ENCODE assay signal across 26 cellular contexts in the genomic region with DNA sequence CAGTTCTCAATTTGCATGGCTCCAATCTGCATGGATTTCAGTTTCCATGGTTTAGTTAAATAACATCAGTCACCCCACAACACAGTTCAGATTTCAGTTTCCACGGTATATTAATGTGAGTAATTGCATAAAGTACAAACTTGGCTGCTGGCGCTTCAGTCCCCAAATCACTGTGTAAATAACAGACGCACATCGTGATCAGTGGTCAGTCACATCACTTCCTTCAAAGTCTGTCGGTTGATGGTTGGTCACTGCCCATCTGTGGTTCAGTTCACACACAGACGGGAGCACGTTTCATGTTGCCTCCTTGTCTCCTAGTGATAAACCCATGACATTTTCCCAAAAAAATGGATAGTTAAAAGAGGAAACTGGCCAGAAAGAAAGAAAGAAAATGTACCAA.
DNase-seq lines count a peak whose midpoint lies in the region; ATAC-seq and TF ChIP-seq lines count a peak whose summit lies in the region.
"Had no signal": no experiment of that assay in that cellular context is flagged by ENCODE, and none has a peak within 500 bp of the region (broad histone marks: within the 10 kb centered on the region; RNA-seq: fewer than 3 reads in every experiment).

No MANE protein-coding gene starts in this region.

- 60% methylated on average over 3 of the region's 7 CpGs; no CpG with 5 or more reads in 1 of the 2 experiments for WGBS in IMR-90 (ENCODE audit: extremely low coverage in 2 of 2, insufficient read length in 1 of 2), 2 experiments

- no peaks in the 10 kb centered on the region for H3K9me1 ChIP-seq in IMR-90 (ENCODE audit: insufficient read depth, low read length)

- TF ChIP-seq POLR2A in IMR-90 (IDR thresholded peaks at IDR 0.05; ENCODE audit: low read depth, low read length), result no peak

- DNase-seq in IMR-90 (peak; percentile 7), NCI-H748 treated with DMSO at 0.1 percent for 48 hours (lab: John Stamatoyannopoulos, UW) (peak; percentile 34), choroid plexus epithelial cell (ENCODE audit: low read depth) (peak; percentile 16), stromal cell of bone marrow (ENCODE audit: low read depth) (peak; percentile 60), foreskin keratinocyte (no peak), T-helper 1 cell (no peak)
- DNase-seq: activated CD4-positive, alpha-beta memory T cell treated with anti-CD3 and anti-CD28 coated beads for 36 hours; activated CD4-positive, CD25-positive, alpha-beta regulatory T cell treated with anti-CD3 and anti-CD28 coated beads, Interleukin-2, amount 50 U/mL, for 72 hours; activated CD8-positive, alpha-beta memory T cell treated with anti-CD3 and anti-CD28 coated beads, Interleukin-2, amount 50 U/mL, for 4 hours; activated naive CD4-positive, alpha-beta T cell treated with anti-CD3 and anti-CD28 coated beads, Interleukin-2, amount 50 U/mL, for 16 hours; amniotic stem cell; C1 segment of cervical spinal cord; Calu3; DND-41; effector CD4-positive, alpha-beta T cell; GM23248; head of caudate nucleus; lower lobe of right lung; NCI-H2107; stimulated activated CD4-positive, alpha-beta T cell treated with anti-CD3 and anti-CD28 coated beads, Interleukin-2, amount 100 ng/mL, for 48 hours; upper lobe of right lung had no signal

- H3K27ac ChIP-seq in IMR-90 (ENCODE audit: insufficient read depth, low read length) (no peak overlapping the region), foreskin keratinocyte (no peak overlapping the region)
- H3K27ac ChIP-seq: GM23248, lower lobe of right lung, parathyroid adenoma, right atrium auricular region, suprapubic skin, upper lobe of right lung had no signal

- H2BK120ac ChIP-seq in IMR-90 (ENCODE audit: low read depth, low read length), result no peak overlapping the region

- peaks cover 2% of the 10 kb centered on the region; the same call in 1 of the 2 replicates for H3K9me3 ChIP-seq in IMR-90 (ENCODE audit: control insufficient read depth, insufficient read depth, low read length)
- H3K9me3 ChIP-seq: lower lobe of right lung, right atrium auricular region, suprapubic skin, upper lobe of right lung had no signal

- CTCF ChIA-PET in IMR-90 (lab: Yijun Ruan, JAX), result interaction anchor here (1.0 kb wide), 1 partner anchor 13 kb away, joined by 3 read pairs; no protein-coding TSS in a partner anchor

- no peak overlapping the region for H4K5ac ChIP-seq in IMR-90 (ENCODE audit: low read depth, low read length)

- intact Hi-C loops in IMR-90 (cut with micrococcal nuclease), result no loop called here

- no peaks in the 10 kb centered on the region for H3K79me1 ChIP-seq in IMR-90 (ENCODE audit: low read depth in 1 of 2, low read length in 2 of 2)

- no peak overlapping the region for H3K4ac ChIP-seq in IMR-90 (ENCODE audit: low read depth, low read length)

- H3K56ac ChIP-seq in IMR-90 (ENCODE audit: extremely low read depth, insufficient read depth, low read length), result no peak overlapping the region

- H2BK20ac ChIP-seq in IMR-90 (ENCODE audit: low read depth, low read length), result no peak overlapping the region

- POLR2A ChIA-PET in IMR-90 (lab: Charles Lee; ENCODE audit: unreplicated experiment), result no interaction called here

- H3K4me3 ChIP-seq in IMR-90 (ENCODE audit: insufficient read depth, low read depth, low read length), result no peak overlapping the region
- no peak overlapping the region for H3K4me3 ChIP-seq in choroid plexus epithelial cell (ENCODE audit: low read depth, low read length)
- H3K4me3 ChIP-seq: GM23248, lower lobe of right lung, right atrium auricular region, suprapubic skin, upper lobe of right lung had no signal

- no peak overlapping the region for H2AK9ac ChIP-seq in IMR-90 (replicated peaks; ENCODE audit: low read depth, low read length, poor library complexity)

- no peak overlapping the region for H3K23ac ChIP-seq in IMR-90 (ENCODE audit: low read depth, low read length)

- H2BK15ac ChIP-seq in IMR-90 (ENCODE audit: low read depth, low read length), result no peak overlapping the region

- H3K18ac ChIP-seq in IMR-90 (ENCODE audit: low read depth, low read length), result no peak overlapping the region

- no peak for TF ChIP-seq RAD21 in IMR-90 (IDR thresholded peaks at IDR 0.05; ENCODE audit: low read length)

- in situ Hi-C loops in IMR-90 (cut with MboI; ENCODE audit: low sequenced_read_pairs), result no loop called here

- H4K91ac ChIP-seq in IMR-90 (ENCODE audit: insufficient read depth, low read depth, low read length), result no peak overlapping the region

- no peak overlapping the region for H4K8ac ChIP-seq in IMR-90 (ENCODE audit: low read depth in 2 of 2, low read length in 2 of 2)

- H2BK5ac ChIP-seq in IMR-90 (ENCODE audit: low read depth, low read length, poor library complexity, severe bottlenecking), result no peak overlapping the region

- H3K36me3 ChIP-seq in IMR-90 (ENCODE audit: control insufficient read depth, insufficient read depth, low read length), result no peaks in the 10 kb centered on the region
- H3K36me3 ChIP-seq: lower lobe of right lung, right atrium auricular region, suprapubic skin, upper lobe of right lung had no signal

- no peak overlapping the region; the same call in 1 of the 2 replicates for H3K14ac ChIP-seq in IMR-90 (replicated peaks; ENCODE audit: low read depth, low read length)

- peak overlapping the region; percentile 45 for H3K4me2 ChIP-seq in IMR-90 (ENCODE audit: low read depth, low read length)

- no peak overlapping the region for H2AFZ ChIP-seq in IMR-90 (replicated peaks; ENCODE audit: low read length, poor library complexity)
- H2AFZ ChIP-seq: GM23248, parathyroid adenoma had no signal

- BruUV-seq in IMR-90 (replicated peaks; lab: Mats Ljungman, UMichigan), result no TSS peak

- H3K9ac ChIP-seq in IMR-90 (ENCODE audit: low read depth, low read length), result no peak overlapping the region
- H3K9ac ChIP-seq: GM23248, parathyroid adenoma had no signal

- H2AK5ac ChIP-seq in IMR-90 (ENCODE audit: low read depth, low read length), result no peak overlapping the region

- dilution Hi-C loops in IMR-90 (cut with HindIII; ENCODE audit: low sequenced_read_pairs, unreplicated experiment), result no loop called here

- H4K20me1 ChIP-seq in IMR-90 (ENCODE audit: insufficient read depth, low read length), result no peaks in the 10 kb centered on the region

- H3K4me1 ChIP-seq in IMR-90 (ENCODE audit: control insufficient read depth, insufficient read depth, low read length), result no peaks in the 10 kb centered on the region
- H3K4me1 ChIP-seq in foreskin keratinocyte, result no peaks in the 10 kb centered on the region
- H3K4me1 ChIP-seq: lower lobe of right lung, parathyroid adenoma, right atrium auricular region, suprapubic skin, upper lobe of right lung had no signal

- TF ChIP-seq CTCF in IMR-90 (conservative IDR thresholded peaks at IDR 0.05; ENCODE audit: low read depth, low read length) (no peak), choroid plexus epithelial cell (conservative IDR thresholded peaks at IDR 0.05; ENCODE audit: low read depth, low read length) (no peak), foreskin keratinocyte (conservative IDR thresholded peaks at IDR 0.05) (no peak)

- peaks cover 12% of the 10 kb centered on the region for H3K27me3 ChIP-seq in IMR-90 (ENCODE audit: control insufficient read depth, insufficient read depth, low read length)
- H3K27me3 ChIP-seq in foreskin keratinocyte, result peaks cover 26% of the 10 kb centered on the region
- H3K27me3 ChIP-seq: right atrium auricular region, suprapubic skin, upper lobe of right lung had no signal

- no peak for ATAC-seq in IMR-90 (ENCODE audit: low read depth)
- no peak for ATAC-seq in GM21390 (IDR thresholded peaks at IDR 0.05; ENCODE audit: unreplicated experiment)
- no peak for ATAC-seq in foreskin keratinocyte
- ATAC-seq: natural killer cell treated with Interleukin-12 subunit alpha and Interleukin-12 subunit beta and Interleukin-15 and Interleukin-18, amount 100 ng/mL, for 72 hours; upper lobe of right lung had no signal

TF ChIP-seq in IMR-90, 13 proteins besides CTCF, POLR2A, EP300 and RAD21:
- no peak for TF ChIP-seq SMC3 (IDR thresholded peaks at IDR 0.05; ENCODE audit: low read depth, low read length)
- TF ChIP-seq MAZ (IDR thresholded peaks at IDR 0.05; ENCODE audit: borderline replicate concordance, low read depth, low read length), result no peak
- no peak for TF ChIP-seq CHD1 (IDR thresholded peaks at IDR 0.05; ENCODE audit: low read depth, low read length)
- TF ChIP-seq RFX5 (IDR thresholded peaks at IDR 0.05; ENCODE audit: low read depth, low read length), result no peak
- TF ChIP-seq NFE2L2 (IDR thresholded peaks at IDR 0.05; ENCODE audit: low read depth, low read length), result no peak
- TF ChIP-seq CEBPB (IDR thresholded peaks at IDR 0.05; ENCODE audit: low read depth, low read length), result no peak
- TF ChIP-seq, protein P1, sequence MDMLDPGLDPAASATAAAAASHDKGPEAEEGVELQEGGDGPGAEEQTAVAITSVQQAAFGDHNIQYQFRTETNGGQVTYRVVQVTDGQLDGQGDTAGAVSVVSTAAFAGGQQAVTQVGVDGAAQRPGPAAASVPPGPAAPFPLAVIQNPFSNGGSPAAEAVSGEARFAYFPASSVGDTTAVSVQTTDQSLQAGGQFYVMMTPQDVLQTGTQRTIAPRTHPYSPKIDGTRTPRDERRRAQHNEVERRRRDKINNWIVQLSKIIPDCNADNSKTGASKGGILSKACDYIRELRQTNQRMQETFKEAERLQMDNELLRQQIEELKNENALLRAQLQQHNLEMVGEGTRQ (IDR thresholded peaks at IDR 0.05; ENCODE audit: low read depth, low read length), result no peak
- TF ChIP-seq MXI1 (IDR thresholded peaks at IDR 0.05; ENCODE audit: borderline replicate concordance, low read depth, low read length), result no peak
- no peak for TF ChIP-seq FOS (IDR thresholded peaks at IDR 0.05; ENCODE audit: low read depth, low read length)
- no peak for TF ChIP-seq RCOR1 (IDR thresholded peaks at IDR 0.05; ENCODE audit: insufficient replicate concordance, low read length)
- TF ChIP-seq BHLHE40 (IDR thresholded peaks at IDR 0.05; ENCODE audit: low read depth, low read length), result no peak
- TF ChIP-seq MAFK (IDR thresholded peaks at IDR 0.05; ENCODE audit: low read depth, low read length), result no peak
- TF ChIP-seq, protein P2, sequence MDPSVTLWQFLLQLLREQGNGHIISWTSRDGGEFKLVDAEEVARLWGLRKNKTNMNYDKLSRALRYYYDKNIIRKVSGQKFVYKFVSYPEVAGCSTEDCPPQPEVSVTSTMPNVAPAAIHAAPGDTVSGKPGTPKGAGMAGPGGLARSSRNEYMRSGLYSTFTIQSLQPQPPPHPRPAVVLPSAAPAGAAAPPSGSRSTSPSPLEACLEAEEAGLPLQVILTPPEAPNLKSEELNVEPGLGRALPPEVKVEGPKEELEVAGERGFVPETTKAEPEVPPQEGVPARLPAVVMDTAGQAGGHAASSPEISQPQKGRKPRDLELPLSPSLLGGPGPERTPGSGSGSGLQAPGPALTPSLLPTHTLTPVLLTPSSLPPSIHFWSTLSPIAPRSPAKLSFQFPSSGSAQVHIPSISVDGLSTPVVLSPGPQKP (IDR thresholded peaks at IDR 0.05; ENCODE audit: borderline replicate concordance, low read depth, low read length), result no peak
TF ChIP-seq in IMR-90: peak in this region for 0.

Comparison
In these comparisons a context has a peak if more than half of its experiments do, and no peak if none do; other contexts are left out.
1. DNase-seq: peak in IMR-90 (single experiment), NCI-H748 treated with DMSO at 0.1 percent for 48 hours (single experiment), choroid plexus epithelial cell (single experiment) and stromal cell of bone marrow (single experiment); none in foreskin keratinocyte (0 of 2) and T-helper 1 cell (0 of 5).